Comparison of ENCODE assay signal across 26 cellular contexts in the genomic region with DNA sequence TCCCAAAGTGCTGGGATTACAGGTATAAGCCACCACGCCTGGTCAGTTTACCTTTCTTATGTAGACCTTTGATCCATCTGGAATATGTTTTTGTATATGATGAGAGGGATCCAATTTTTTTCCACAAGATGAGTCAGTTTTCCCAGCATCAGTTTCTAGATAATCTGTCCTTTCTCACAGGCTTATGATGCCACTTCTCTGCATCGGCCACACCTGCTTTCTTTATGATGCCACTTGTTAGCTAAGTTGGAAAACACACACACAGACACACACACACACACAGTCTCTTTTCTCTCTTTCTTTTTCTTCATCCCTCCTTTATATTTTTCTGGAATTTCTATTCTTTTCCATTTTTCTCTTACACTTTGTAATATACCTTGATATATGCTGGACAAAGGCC.
"Had no signal": no experiment of that assay in that cellular context is flagged by ENCODE, and none has a peak within 500 bp of the region (broad histone marks: within the 10 kb centered on the region; RNA-seq: fewer than 3 reads in every experiment).

No MANE protein-coding gene starts in this region.

- H3K27me3 ChIP-seq: gastroesophageal sphincter, heart left ventricle, hepatocyte, left lung, neutrophil, tibial nerve, upper lobe of left lung had no signal

- H3K9me3 Mint-ChIP-seq: effector memory CD8-positive, alpha-beta T cell; neural crest cell; stimulated activated naive B cell treated with anti-CD40 and anti-IgM and Interleukin-4, amounts not matched to agents 10 μg/mL and 1 μg/mL and 100 μg/mL, for 72 hours; stimulated activated naive CD8-positive, alpha-beta T cell treated with anti-CD3 and anti-CD28 coated beads, Interleukin-15, Interleukin-2, amounts not matched to agents 100 ng/mL and 50 ng/mL, for 24 hours had no signal

- H3K27ac Mint-ChIP-seq: effector memory CD8-positive, alpha-beta T cell; natural killer cell; stimulated activated naive B cell treated with anti-CD40 and anti-IgM and Interleukin-4, amounts not matched to agents 10 μg/mL and 1 μg/mL and 100 μg/mL, for 72 hours; stimulated activated naive CD8-positive, alpha-beta T cell treated with anti-CD3 and anti-CD28 coated beads, Interleukin-15, Interleukin-2, amounts not matched to agents 100 ng/mL and 50 ng/mL, for 24 hours had no signal

- H3K4me3 Mint-ChIP-seq: effector memory CD8-positive, alpha-beta T cell; natural killer cell; neural crest cell; stimulated activated naive B cell treated with anti-CD40 and anti-IgM and Interleukin-4, amounts not matched to agents 10 μg/mL and 1 μg/mL and 100 μg/mL, for 72 hours; stimulated activated naive CD8-positive, alpha-beta T cell treated with anti-CD3 and anti-CD28 coated beads, Interleukin-15, Interleukin-2, amounts not matched to agents 100 ng/mL and 50 ng/mL, for 24 hours had no signal

- ATAC-seq: effector memory CD8-positive, alpha-beta T cell; foreskin keratinocyte; gastroesophageal sphincter; heart left ventricle; left lung; natural killer cell; right cardiac atrium; stimulated activated naive B cell treated with anti-CD40 and anti-IgM and Interleukin-4, amounts not matched to agents 10 μg/mL and 1 μg/mL and 100 μg/mL, for 72 hours had no signal

- DNase-seq: cerebellar nuclear complex; cortex of kidney; effector memory CD8-positive, alpha-beta T cell; foreskin keratinocyte; heart left ventricle; kidney; left lung; mesendoderm; midbrain; natural killer cell; right cardiac atrium; small intestine; stimulated activated CD4-positive, alpha-beta T cell treated with anti-CD3 and anti-CD28 coated beads, Interleukin-15, amount 100 ng/mL, for 24 hours; stimulated activated CD4-positive, alpha-beta T cell treated with anti-CD3 and anti-CD28 coated beads, Interleukin-2, amount 100 ng/mL, for 48 hours; stimulated activated naive B cell treated with anti-CD40 and anti-IgM and Interleukin-4, amounts not matched to agents 10 μg/mL and 1 μg/mL and 100 μg/mL, for 72 hours; upper lobe of left lung had no signal

- H3K4me1 Mint-ChIP-seq: natural killer cell; stimulated activated naive B cell treated with anti-CD40 and anti-IgM and Interleukin-4, amounts not matched to agents 10 μg/mL and 1 μg/mL and 100 μg/mL, for 72 hours had no signal

- FAIRE-seq: endometrium, kidney, small intestine, urothelium cell line had no signal

- H3K4me1 ChIP-seq: left lung, upper lobe of left lung had no signal

- H3K9me3 ChIP-seq: gastroesophageal sphincter, heart left ventricle, left lung, neutrophil, prostate gland, thoracic aorta, tibial nerve, upper lobe of left lung had no signal

- H3K4me3 ChIP-seq: gastroesophageal sphincter, heart left ventricle, hepatocyte, left lung, prostate gland, thoracic aorta, tibial nerve, upper lobe of left lung had no signal

- H3K36me3 Mint-ChIP-seq: natural killer cell; stimulated activated naive B cell treated with anti-CD40 and anti-IgM and Interleukin-4, amounts not matched to agents 10 μg/mL and 1 μg/mL and 100 μg/mL, for 72 hours had no signal

- H3K27me3 Mint-ChIP-seq: effector memory CD8-positive, alpha-beta T cell; stimulated activated naive B cell treated with anti-CD40 and anti-IgM and Interleukin-4, amounts not matched to agents 10 μg/mL and 1 μg/mL and 100 μg/mL, for 72 hours; stimulated activated naive CD8-positive, alpha-beta T cell treated with anti-CD3 and anti-CD28 coated beads, Interleukin-15, Interleukin-2, amounts not matched to agents 100 ng/mL and 50 ng/mL, for 24 hours had no signal

- H3K36me3 ChIP-seq: gastroesophageal sphincter, heart left ventricle, left lung, neutrophil, prostate gland, thoracic aorta, tibial nerve, upper lobe of left lung had no signal

- H3K27ac ChIP-seq: foreskin keratinocyte, gastroesophageal sphincter, left lung, neutrophil, prostate gland, thoracic aorta, tibial nerve, upper lobe of left lung had no signal

- H2AFZ ChIP-seq: hepatocyte had no signal
